ENCODE assay signal across 1 cellular context in the genomic region with DNA sequence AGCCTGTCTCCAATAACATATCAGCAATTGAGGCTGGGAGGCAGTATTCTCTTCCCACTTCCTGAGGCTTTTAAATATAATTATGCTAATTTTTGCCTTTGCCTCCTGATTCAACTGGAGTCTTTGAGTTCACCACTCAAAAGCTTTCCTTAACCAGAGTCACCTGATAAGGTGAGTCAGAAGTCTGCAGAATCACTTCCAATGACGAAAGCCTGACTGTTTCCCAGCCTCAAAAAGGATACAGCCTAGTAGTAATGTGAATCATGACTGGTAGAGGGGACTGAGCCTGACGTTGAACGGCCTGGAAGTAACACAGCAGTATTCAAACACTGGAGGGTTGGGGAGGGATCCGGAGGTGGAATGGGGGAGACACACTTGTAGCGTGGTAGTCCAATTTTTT.
TF ChIP-seq lines count a peak whose summit lies in the region.

No MANE protein-coding gene starts in this region.

TF ChIP-seq in A549, 52 proteins besides CTCF, POLR2A, EP300 and RAD21:
- TF ChIP-seq TFCP2L1 (CRISPR knock-in tag; IDR thresholded peaks at IDR 0.05) (no peak), HOXB13 (CRISPR knock-in tag; IDR thresholded peaks at IDR 0.05; ENCODE audit: low read depth) (no peak), HDAC2 (IDR thresholded peaks at IDR 0.05) (no peak), JUN (IDR thresholded peaks at IDR 0.05) (no peak), KDM1A (IDR thresholded peaks at IDR 0.05; ENCODE audit: low read depth) (no peak), SREBF2 (IDR thresholded peaks at IDR 0.05) (no peak), HOXA7 (CRISPR knock-in tag; IDR thresholded peaks at IDR 0.05) (no peak), CBX8 (IDR thresholded peaks at IDR 0.05) (no peak), CEBPB (IDR thresholded peaks at IDR 0.05) (no peak), ZNF302 (CRISPR knock-in tag; IDR thresholded peaks at IDR 0.05) (no peak), CBX2 (IDR thresholded peaks at IDR 0.05; ENCODE audit: borderline replicate concordance, low read depth) (no peak)
- TF ChIP-seq, protein P1, sequence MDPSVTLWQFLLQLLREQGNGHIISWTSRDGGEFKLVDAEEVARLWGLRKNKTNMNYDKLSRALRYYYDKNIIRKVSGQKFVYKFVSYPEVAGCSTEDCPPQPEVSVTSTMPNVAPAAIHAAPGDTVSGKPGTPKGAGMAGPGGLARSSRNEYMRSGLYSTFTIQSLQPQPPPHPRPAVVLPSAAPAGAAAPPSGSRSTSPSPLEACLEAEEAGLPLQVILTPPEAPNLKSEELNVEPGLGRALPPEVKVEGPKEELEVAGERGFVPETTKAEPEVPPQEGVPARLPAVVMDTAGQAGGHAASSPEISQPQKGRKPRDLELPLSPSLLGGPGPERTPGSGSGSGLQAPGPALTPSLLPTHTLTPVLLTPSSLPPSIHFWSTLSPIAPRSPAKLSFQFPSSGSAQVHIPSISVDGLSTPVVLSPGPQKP (IDR thresholded peaks at IDR 0.05; ENCODE audit: low read depth, low read length) = no peak
- TF ChIP-seq, protein P2, sequence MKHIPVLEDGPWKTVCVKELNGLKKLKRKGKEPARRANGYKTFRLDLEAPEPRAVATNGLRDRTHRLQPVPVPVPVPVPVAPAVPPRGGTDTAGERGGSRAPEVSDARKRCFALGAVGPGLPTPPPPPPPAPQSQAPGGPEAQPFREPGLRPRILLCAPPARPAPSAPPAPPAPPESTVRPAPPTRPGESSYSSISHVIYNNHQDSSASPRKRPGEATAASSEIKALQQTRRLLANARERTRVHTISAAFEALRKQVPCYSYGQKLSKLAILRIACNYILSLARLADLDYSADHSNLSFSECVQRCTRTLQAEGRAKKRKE (CRISPR knock-in tag; IDR thresholded peaks at IDR 0.05; ENCODE audit: low read depth) = no peak
